In the genomic region with DNA sequence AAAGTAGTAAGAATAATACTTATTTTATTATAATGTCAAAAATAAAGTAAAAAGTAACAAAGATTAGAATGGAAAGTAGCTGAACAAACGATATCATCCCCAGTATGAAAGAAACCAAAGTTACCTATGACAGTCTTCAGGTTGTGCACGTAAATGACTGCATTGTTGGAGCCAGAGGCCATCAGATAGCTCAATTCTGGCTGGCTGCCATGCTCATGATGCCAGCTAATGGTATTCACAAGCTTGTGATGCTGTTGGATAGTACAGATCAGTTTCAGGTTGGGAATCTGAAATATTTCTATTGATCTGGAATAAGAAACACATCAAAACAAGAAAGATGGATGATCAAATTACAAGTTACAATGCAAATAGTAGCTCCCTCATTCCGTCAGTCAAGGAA, we compare ENCODE assay signal across 24 cellular contexts.
"Had no signal": no experiment of that assay in that cellular context is flagged by ENCODE, and none has a peak within 500 bp of the region (broad histone marks: within the 10 kb centered on the region; RNA-seq: fewer than 3 reads in every experiment).

No MANE protein-coding gene starts in this region.

- ATAC-seq: activated T-cell treated with anti-CD3 and anti-CD28 coated beads, Interleukin-2, amount 50 U/mL, for 4 hours; T-helper 17 cell; WTC11 had no signal

- DNase-seq: activated CD4-positive, alpha-beta memory T cell treated with anti-CD3 and anti-CD28 coated beads for 36 hours; activated CD4-positive, alpha-beta T cell treated with anti-CD3 and anti-CD28 coated beads for 1 hour; activated CD4-positive, alpha-beta T cell treated with anti-CD3 and anti-CD28 coated beads, Interleukin-2, amount 10 ng/mL, durations not matched to agents 24 days and 14 days; activated CD8-positive, alpha-beta memory T cell treated with anti-CD3 and anti-CD28 coated beads for 24 hours; activated effector memory CD4-positive, alpha-beta T cell treated with anti-CD3 and anti-CD28 coated beads, Interleukin-2, amount 50 U/mL, for 16 hours; activated naive CD4-positive, alpha-beta T cell treated with Interleukin-2 at 50 U/mL for 16 hours; activated T-cell treated with anti-CD3 and anti-CD28 coated beads, Interleukin-2, amount 50 U/mL, for 4 hours; MM.1S; NCI-H1105; NCI-H1436 treated with DMSO at 0.1 percent for 48 hours; NCI-H187; NCI-H2171; NCI-H226; NCI-H526; NCI-H82; SJCRH30; T-helper 17 cell; T-helper 9 cell had no signal

- H3K9me3 Mint-ChIP-seq: activated CD4-positive, alpha-beta memory T cell treated with anti-CD3 and anti-CD28 coated beads for 36 hours; activated CD4-positive, alpha-beta T cell treated with anti-CD3 and anti-CD28 coated beads, Interleukin-2, amount 10 ng/mL, durations not matched to agents 24 days and 14 days; activated T-cell treated with anti-CD3 and anti-CD28 coated beads, Interleukin-2, amount 50 U/mL, for 4 hours; brain; IgD-negative memory B cell; WTC11 had no signal

- H3K27me3 Mint-ChIP-seq: activated CD4-positive, alpha-beta memory T cell treated with anti-CD3 and anti-CD28 coated beads for 36 hours; activated CD4-positive, alpha-beta T cell treated with anti-CD3 and anti-CD28 coated beads, Interleukin-2, amount 10 ng/mL, durations not matched to agents 24 days and 14 days; activated naive CD8-positive, alpha-beta T cell; brain; IgD-negative memory B cell; T-helper 17 cell had no signal

- H3K4me3 ChIP-seq: cardiac muscle cell, SJCRH30 had no signal

- H3K4me1 Mint-ChIP-seq: activated CD4-positive, alpha-beta T cell treated with anti-CD3 and anti-CD28 coated beads, Interleukin-2, amount 10 ng/mL, durations not matched to agents 24 days and 14 days; brain; IgD-negative memory B cell; WTC11 had no signal

- H3K4me1 ChIP-seq: SJCRH30 had no signal

- H3K9me3 ChIP-seq: SJCRH30 had no signal

- H3K27me3 ChIP-seq: cardiac muscle cell, SJCRH30 had no signal

- H3K4me2 ChIP-seq: KMS-11 had no signal

- H3K27ac ChIP-seq: cardiac muscle cell, KMS-11, SJCRH30 had no signal

- H3K9ac ChIP-seq: KMS-11 had no signal

- H3K4me3 Mint-ChIP-seq: activated CD4-positive, alpha-beta memory T cell treated with anti-CD3 and anti-CD28 coated beads for 36 hours; activated CD4-positive, alpha-beta T cell treated with anti-CD3 and anti-CD28 coated beads, Interleukin-2, amount 10 ng/mL, durations not matched to agents 24 days and 14 days; activated naive CD8-positive, alpha-beta T cell; activated T-cell treated with anti-CD3 and anti-CD28 coated beads, Interleukin-2, amount 50 U/mL, for 4 hours; brain; IgD-negative memory B cell; T-helper 17 cell; WTC11 had no signal

- H3K27ac Mint-ChIP-seq: activated CD4-positive, alpha-beta memory T cell treated with anti-CD3 and anti-CD28 coated beads for 36 hours; activated CD4-positive, alpha-beta T cell treated with anti-CD3 and anti-CD28 coated beads, Interleukin-2, amount 10 ng/mL, durations not matched to agents 24 days and 14 days; activated naive CD8-positive, alpha-beta T cell; brain; IgD-negative memory B cell; T-helper 17 cell; WTC11 had no signal
